Comparison of ENCODE assay signal across 8 cellular contexts in the genomic region with DNA sequence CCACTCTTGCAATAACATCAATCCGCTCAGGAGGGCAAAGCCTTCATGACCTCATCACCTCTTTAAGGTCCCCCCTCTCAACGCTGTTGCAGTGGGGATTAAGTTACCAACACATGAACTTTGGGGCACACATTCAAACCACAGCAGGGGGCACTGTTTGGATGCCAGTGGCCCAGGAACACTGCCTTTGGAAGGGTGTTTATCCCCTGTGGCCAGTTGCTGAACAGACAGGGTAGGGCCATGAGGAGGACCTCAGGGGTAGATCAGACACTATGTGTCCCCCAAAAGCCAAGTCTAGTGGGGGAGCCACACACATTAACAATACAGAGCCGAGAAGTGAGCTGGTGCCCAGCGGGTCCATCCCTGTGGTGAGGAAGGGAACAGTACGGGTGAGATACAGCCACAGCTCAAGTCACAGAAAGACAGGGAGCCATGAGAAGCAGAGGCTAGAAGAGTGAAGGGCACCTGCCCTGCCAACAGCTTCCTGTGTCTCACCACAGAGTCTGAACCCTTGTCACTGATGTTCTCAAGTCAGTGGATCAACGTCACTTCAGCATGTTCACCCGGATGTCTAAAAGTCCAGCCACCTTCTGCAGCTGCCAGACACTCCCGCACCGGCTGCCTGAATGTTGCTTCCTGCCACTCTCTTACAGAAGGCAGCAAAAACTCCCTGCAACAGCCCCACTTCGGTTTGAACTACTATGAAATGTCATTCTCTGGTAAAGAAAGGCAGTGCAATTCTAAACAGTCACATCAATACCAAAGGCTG. TPM values are rescaled to one million over a fixed set of nuclear protein-coding genes. Genes with fewer than 3 reads are reported as not detected.
A peak's percentile ranks its signal among the peaks of the same experiment; 100 is the strongest.
DNase-seq lines count a peak whose midpoint lies in the region; ATAC-seq and TF ChIP-seq lines count a peak whose summit lies in the region.

No MANE protein-coding gene starts in this region.

- peak overlapping the region; percentile 52 for H3K27ac Mint-ChIP-seq in endothelial cell (ENCODE audit: unreplicated experiment)

- no peak overlapping the region for H3K4me3 Mint-ChIP-seq in endothelial cell (ENCODE audit: unreplicated experiment)

- TF ChIP-seq CTCF in endothelial cell (IDR thresholded peaks at IDR 0.05; ENCODE audit: unreplicated experiment) = no peak

- no peaks in the 10 kb centered on the region for H3K9me3 Mint-ChIP-seq in endothelial cell (ENCODE audit: unreplicated experiment)

- H3K36me3 Mint-ChIP-seq in endothelial cell (ENCODE audit: low read depth, unreplicated experiment) = no peaks in the 10 kb centered on the region

- peak; percentile 77 for ATAC-seq in GM18502 (IDR thresholded peaks at IDR 0.05; ENCODE audit: poor library complexity, unreplicated experiment)
- ATAC-seq in HG02981 (IDR thresholded peaks at IDR 0.05; ENCODE audit: unreplicated experiment) = peak; percentile 80

- peaks cover 8% of the 10 kb centered on the region for H3K4me1 Mint-ChIP-seq in endothelial cell (ENCODE audit: unreplicated experiment)

- H3K27me3 Mint-ChIP-seq in endothelial cell (ENCODE audit: unreplicated experiment) = peaks cover 6% of the 10 kb centered on the region

- peak; percentile 56 for DNase-seq in activated CD4-positive, CD25-positive, alpha-beta regulatory T cell treated with anti-CD3 and anti-CD28 coated beads, Interleukin-2, amount 50 U/mL, for 16 hours (ENCODE audit: low read depth, low spot score)
- DNase-seq in endothelial cell (ENCODE audit: low spot score) (no peak), NCI-H1694 treated with DMSO at 0.1 percent for 48 hours (lab: John Stamatoyannopoulos, UW) (no peak), NCI-H1930 (lab: John Stamatoyannopoulos, UW) (no peak), NCI-H524 treated with DMSO at 0.1 percent for 48 hours (lab: John Stamatoyannopoulos, UW) (no peak)
- DNase-seq in stimulated activated CD8-positive, alpha-beta memory T cell treated with anti-CD3 and anti-CD28 coated beads, Interleukin-4, amount 100 ng/mL, for 1 hour (ENCODE audit: low read depth in 2 of 2, low spot score in 1 of 2) = peak; percentile 50 to 61

RNA-seq across cellular contexts. Expression of gene MXD4, which starts 19.9 kb away (rescaled TPM):
- 93.5 TPM for total RNA-seq in endothelial cell (ENCODE audit: unreplicated experiment)

RNA-seq across cellular contexts. Expression of gene HAUS3, which starts 39.8 kb away (rescaled TPM):
- 16.2 TPM for total RNA-seq in endothelial cell (ENCODE audit: unreplicated experiment)

RNA-seq across cellular contexts. Expression of gene POLN, which starts 39.8 kb away (rescaled TPM):
- total RNA-seq in endothelial cell (ENCODE audit: unreplicated experiment) = 2.5 TPM

Comparison
In these comparisons a context has a peak if more than half of its experiments do, and no peak if none do; other contexts are left out.
1. DNase-seq: peak in activated CD4-positive, CD25-positive, alpha-beta regulatory T cell treated with anti-CD3 and anti-CD28 coated beads, Interleukin-2, amount 50 U/mL, for 16 hours (single experiment) and stimulated activated CD8-positive, alpha-beta memory T cell treated with anti-CD3 and anti-CD28 coated beads, Interleukin-4, amount 100 ng/mL, for 1 hour (2 of 2); none in endothelial cell (single experiment), NCI-H1694 treated with DMSO at 0.1 percent for 48 hours (single experiment), NCI-H1930 (0 of 2) and NCI-H524 treated with DMSO at 0.1 percent for 48 hours (single experiment).